ENCODE assay signal across 8 cellular contexts in the genomic region with DNA sequence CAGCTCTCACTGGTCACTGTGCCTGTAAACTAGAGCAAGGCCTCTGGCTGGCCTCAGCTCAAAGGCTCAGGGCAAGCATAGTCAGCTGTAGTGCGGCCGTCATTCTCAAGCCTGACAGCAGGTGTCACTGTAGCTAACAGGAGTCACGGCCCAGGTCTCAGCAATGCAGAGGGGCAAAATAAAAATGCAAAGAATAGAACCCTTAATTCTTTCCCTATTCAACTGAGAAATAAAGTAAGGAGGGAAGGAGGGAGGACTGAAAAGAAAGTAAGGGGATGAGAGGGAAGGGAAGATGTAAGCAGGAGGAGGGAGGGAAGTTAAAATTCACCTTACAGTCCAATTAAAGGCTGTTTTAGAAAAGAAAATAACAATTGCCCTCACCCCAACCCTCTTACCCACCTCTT.
DNase-seq lines count a peak whose midpoint lies in the region; ATAC-seq, FAIRE-seq and TF ChIP-seq lines count a peak whose summit lies in the region.

No MANE protein-coding gene starts in this region.

- H3K79me2 ChIP-seq in H1 (ENCODE audit: control insufficient read depth in 1 of 2, insufficient read depth in 2 of 2, low read length in 2 of 2): no peaks in the 10 kb centered on the region

- no peak overlapping the region for H3K14ac ChIP-seq in H1 (ENCODE audit: insufficient read length)

- H4K20me1 ChIP-seq in H1 (replicated peaks in 1 of 2; ENCODE audit: control insufficient read depth in 1 of 2, insufficient read depth in 2 of 2, low read length in 2 of 2): no peaks in the 10 kb centered on the region

- no peak overlapping the region for H3K4ac ChIP-seq in H1 (replicated peaks; ENCODE audit: insufficient read length, low read depth, low read length)

- 24% methylated on average over 3 of the region's 3 CpGs; no CpG with 5 or more reads in 1 of the 2 experiments for whole genome bisulfite sequencing in H1 (ENCODE audit: extremely low coverage in 1 of 2, insufficient coverage in 1 of 2, insufficient read length in 1 of 2, insufficient replicate concordance in 2 of 2, low coverage in 1 of 2, low lambda C conversion rate in 2 of 2, missing lambda C conversion rate in 1 of 2), 2 experiments

- H3K27ac Mint-ChIP-seq in CD8-positive, alpha-beta memory T cell: peak overlapping the region; percentile 34 to 94 (median 82)

- no peak overlapping the region for H3K56ac ChIP-seq in H1 (replicated peaks; ENCODE audit: insufficient read length, low read depth, low read length)

- peak; percentile 83 to 87 for TF ChIP-seq RAD21 in H1 (IDR thresholded peaks at IDR 0.05 in 1 of 2, conservative IDR thresholded peaks at IDR 0.05 in 1 of 2; ENCODE audit: low read depth in 2 of 2, low read length in 2 of 2)

- no peak for ATAC-seq in GM19452 (IDR thresholded peaks at IDR 0.05; ENCODE audit: unreplicated experiment)

- no peak for FAIRE-seq in H1 (lab: Jason Lieb, UNC)

- no peak overlapping the region for H3K18ac ChIP-seq in H1 (ENCODE audit: extremely low read depth, low read length)

- H3K9me3 ChIP-seq in CD8-positive, alpha-beta memory T cell (ENCODE audit: low read length): no peaks in the 10 kb centered on the region
- no peaks in the 10 kb centered on the region for H3K9me3 ChIP-seq in H1 (ENCODE audit: insufficient read depth in 2 of 2, low read depth in 1 of 2, low read length in 1 of 2)

- peak overlapping the region in 1 of 7 donors; percentile 15 for H3K4me3 Mint-ChIP-seq in CD8-positive, alpha-beta memory T cell

- H3K36me3 Mint-ChIP-seq in CD8-positive, alpha-beta memory T cell: peaks cover 15 to 79% (median 23%) of the 10 kb centered on the region in 3 donors

- peaks cover 34% of the 10 kb centered on the region for H3K36me3 ChIP-seq in CD8-positive, alpha-beta memory T cell (ENCODE audit: insufficient read depth, low read length)
- H3K36me3 ChIP-seq in H1 (ENCODE audit: control insufficient read depth in 2 of 4, insufficient read depth in 4 of 4, low read length in 3 of 4): peaks cover 15 to 63% (median 38%) of the 10 kb centered on the region in 4 experiments

- POLR2A ChIA-PET in CD8-positive, alpha-beta memory T cell (lab: Charles Lee): interaction anchor here (0.6 to 1.9 kb wide), 5 partner anchors 56 to 113 kb away, joined by 3 to 7 read pairs (median 4); no protein-coding TSS in a partner anchor
- POLR2A ChIA-PET in H1 (lab: Charles Lee; ENCODE audit: partially characterized antibody): interaction anchor here (0.8 to 1.3 kb wide), 7 partner anchors 85 to 265 kb away, joined by 3 to 6 read pairs (median 3); no protein-coding TSS in a partner anchor

- H3K23ac ChIP-seq in H1 (ENCODE audit: insufficient read length): no peak overlapping the region

- H3K27ac ChIP-seq in CD8-positive, alpha-beta memory T cell (ENCODE audit: low read depth, low read length): no peak overlapping the region
- no peak overlapping the region for H3K27ac ChIP-seq in H1 (ENCODE audit: low read depth, low read length)

- H4K91ac ChIP-seq in H1 (replicated peaks; ENCODE audit: insufficient read length, low read length): no peak overlapping the region

- H2AFZ ChIP-seq in H1 (ENCODE audit: low read length): no peak overlapping the region

- no peak overlapping the region for H2BK5ac ChIP-seq in H1 (ENCODE audit: low read depth, low read length)

- H3K27me3 ChIP-seq in CD8-positive, alpha-beta memory T cell (ENCODE audit: insufficient read depth, low read length, poor library complexity, severe bottlenecking): no peaks in the 10 kb centered on the region
- H3K27me3 ChIP-seq in H1 (replicated peaks in 1 of 4; ENCODE audit: control insufficient read depth in 3 of 4, extremely low read depth in 1 of 4, insufficient read depth in 3 of 4, low read length in 3 of 4): no peaks in the 10 kb centered on the region

- CTCF ChIA-PET in CD8-positive, alpha-beta memory T cell (lab: Charles Lee): interaction anchor here (0.6 to 11.0 kb wide), 36 partner anchors 9 to 319 kb away, joined by 3 to 110 read pairs (median 9); a partner anchor contains a TSS
- CTCF ChIA-PET in H1 (lab: Charles Lee; ENCODE audit: partially characterized antibody): interaction anchor here (0.6 to 11.1 kb wide), 49 partner anchors 9 to 354 kb away, joined by 3 to 134 read pairs (median 5); a partner anchor contains a TSS

- peaks cover 17% of the 10 kb centered on the region for H3K4me1 ChIP-seq in CD8-positive, alpha-beta memory T cell (ENCODE audit: insufficient read depth, low read length)
- no peaks in the 10 kb centered on the region for H3K4me1 ChIP-seq in H1 (replicated peaks in 1 of 4; ENCODE audit: control insufficient read depth in 3 of 4, insufficient read depth in 4 of 4, low read length in 3 of 4)

- no peaks in the 10 kb centered on the region for H3K79me1 ChIP-seq in H1 (ENCODE audit: low read depth, low read length)

- no peak overlapping the region for H4K8ac ChIP-seq in H1 (ENCODE audit: extremely low read depth, insufficient read depth, low read length)

- TF ChIP-seq CTCF in HFF-Myc (IDR thresholded peaks at IDR 0.05; ENCODE audit: low read depth, low read length, missing control alignments) (peak; percentile 90), H1 (IDR thresholded peaks at IDR 0.05; ENCODE audit: control extremely low read depth in 1 of 3, insufficient read depth in 1 of 3, low read depth in 1 of 3, low read length in 3 of 3) (peak; percentile 88 to 91 (median 89))

- no peak overlapping the region for H2AK5ac ChIP-seq in H1 (ENCODE audit: low read depth, low read length)

- H2BK120ac ChIP-seq in H1 (replicated peaks; ENCODE audit: low read depth, low read length): no peak overlapping the region

- H2BK20ac ChIP-seq in H1 (ENCODE audit: low read length): no peak overlapping the region

- peak; percentile 59 to 83 (median 60) for DNase-seq in CD8-positive, alpha-beta memory T cell
- DNase-seq in HFF-Myc (ENCODE audit: extremely low read depth, low read depth) (peak; percentile 52), NCI-H774 (lab: John Stamatoyannopoulos, UW) (peak; percentile 67), H1 (ENCODE audit: low read depth in 1 of 2, low spot score in 2 of 2) (peak; percentile 25 to 89), middle frontal gyrus (ENCODE audit: extremely low spot score, low spot score) (peak; percentile 70)
- peak; percentile 91 for DNase-seq in activated CD8-positive, alpha-beta memory T cell treated with anti-CD3 and anti-CD28 coated beads for 24 hours
- DNase-seq in stimulated activated CD8-positive, alpha-beta memory T cell treated with anti-CD3 and anti-CD28 coated beads, Interleukin-4, amount 100 ng/mL, for 24 hours (ENCODE audit: low read depth): peak; percentile 70

- H3K4me2 ChIP-seq in H1 (ENCODE audit: insufficient read depth in 1 of 2, low read depth in 2 of 2, low read length in 2 of 2): no peak overlapping the region

- TF ChIP-seq POLR2A in H1 (IDR thresholded peaks at IDR 0.05; ENCODE audit: control extremely low read depth in 1 of 2, low read depth in 2 of 2, low read length in 2 of 2): no peak

- no peaks in the 10 kb centered on the region for H3K9me3 Mint-ChIP-seq in CD8-positive, alpha-beta memory T cell

- no peak overlapping the region for H2BK12ac ChIP-seq in H1 (ENCODE audit: low read depth, low read length)

- no peaks in the 10 kb centered on the region for H3K27me3 Mint-ChIP-seq in CD8-positive, alpha-beta memory T cell

- H3K9ac ChIP-seq in H1 (replicated peaks in 1 of 4; ENCODE audit: extremely low read depth in 1 of 4, low read depth in 3 of 4, low read length in 3 of 4): no peak overlapping the region

- no peak overlapping the region for H2BK15ac ChIP-seq in H1 (ENCODE audit: low read length)

- no peak overlapping the region for H4K5ac ChIP-seq in H1 (ENCODE audit: insufficient read length, low read depth, low read length)

- no peak for TF ChIP-seq EP300 in H1 (IDR thresholded peaks at IDR 0.05; ENCODE audit: borderline replicate concordance in 1 of 2, low read depth in 2 of 2, low read length in 2 of 2)

- H3K4me1 Mint-ChIP-seq in CD8-positive, alpha-beta memory T cell: peaks cover 10 to 37% (median 35%) of the 10 kb centered on the region in 3 donors

- no peaks in the 10 kb centered on the region for H3K23me2 ChIP-seq in H1 (ENCODE audit: low read depth, low read length)

- no peak overlapping the region for H3K4me3 ChIP-seq in CD8-positive, alpha-beta memory T cell (ENCODE audit: low read length)
- H3K4me3 ChIP-seq in HFF-Myc (replicated peaks; ENCODE audit: low read depth, low read length): no peak overlapping the region
- H3K4me3 ChIP-seq in H1 (ENCODE audit: extremely low read depth in 1 of 4, insufficient read depth in 2 of 4, low read depth in 3 of 4, low read length in 4 of 4): no peak overlapping the region

TF ChIP-seq in H1, 55 proteins besides CTCF, POLR2A, EP300 and RAD21:
- TF ChIP-seq SIX5 (IDR thresholded peaks at IDR 0.05; ENCODE audit: low read depth, low read length) (no peak), SIN3A (conservative IDR thresholded peaks at IDR 0.05 in 1 of 2, IDR thresholded peaks at IDR 0.05 in 1 of 2; ENCODE audit: low read depth in 1 of 2, low read length in 2 of 2) (0 out of 4 replicates have a peak, but pooled peaks of 1 of the 2 experiments have one; percentile 29), CHD1 (IDR thresholded peaks at IDR 0.05; ENCODE audit: low read depth, low read length) (no peak), TEAD4 (IDR thresholded peaks at IDR 0.05; ENCODE audit: low read depth, low read length) (0 out of 2 replicates have a peak, but pooled peaks have one; percentile 31), GTF2F1 (IDR thresholded peaks at IDR 0.05; ENCODE audit: borderline replicate concordance, low read depth, low read length) (no peak), SP4 (IDR thresholded peaks at IDR 0.05; ENCODE audit: low read length) (no peak)
